8 cellular contexts compared by ENCODE assay signal in genomic region chr15:69159805-69160140, GRCh38. TPM values are rescaled to one million over a fixed set of nuclear protein-coding genes. Genes with fewer than 3 reads are reported as not detected.
DNase-seq lines count a peak whose midpoint lies in the region; ATAC-seq and TF ChIP-seq lines count a peak whose summit lies in the region.

No MANE protein-coding gene starts in this region.

- H2AFZ ChIP-seq in DND-41 (ENCODE audit: low read depth, low read length): peak overlapping the region; percentile 98
- peak overlapping the region; percentile 95 for H2AFZ ChIP-seq in SU-DHL-6 (ENCODE audit: low read depth, low read length, severe bottlenecking)

- H3K4me1 ChIP-seq in DND-41 (ENCODE audit: insufficient read depth, low read length) (peaks cover 15% of the 10 kb centered on the region), psoas muscle (peaks cover 10% of the 10 kb centered on the region)

- DNase-seq in DND-41 (no peak), fibroblast of villous mesenchyme (ENCODE audit: low read depth) (no peak), psoas muscle (no peak), NCI-H1417 treated with DMSO at 0.1 percent for 48 hours (lab: John Stamatoyannopoulos, UW) (no peak), NCI-H1436 treated with DMSO at 0.1 percent for 48 hours (lab: John Stamatoyannopoulos, UW) (no peak)

- ATAC-seq in DND-41 (ENCODE audit: insufficient read depth, low read depth) (no peak), psoas muscle (no peak), HG03565 (IDR thresholded peaks at IDR 0.05; ENCODE audit: unreplicated experiment) (no peak), HG03039 (IDR thresholded peaks at IDR 0.05; ENCODE audit: unreplicated experiment) (no peak)

- H3K4me3 ChIP-seq in DND-41 (ENCODE audit: low read depth in 1 of 2, low read length in 2 of 2) (peak overlapping the region; percentile 69 to 91; a peak in 3 of 4 replicates), SU-DHL-6 (ENCODE audit: insufficient read depth, low read length, poor library complexity, severe bottlenecking) (peak overlapping the region; percentile 97), fibroblast of villous mesenchyme (ENCODE audit: low read depth, low read length) (peak overlapping the region; percentile 91), psoas muscle (peak overlapping the region; percentile 96)

- H3K9me3 ChIP-seq in DND-41 (ENCODE audit: insufficient read depth, low read length, severe bottlenecking) (no peaks in the 10 kb centered on the region), SU-DHL-6 (ENCODE audit: insufficient read depth, low read length) (no peaks in the 10 kb centered on the region), psoas muscle (no peaks in the 10 kb centered on the region)

- intact Hi-C loops in psoas muscle (cut with DNase I): loop anchor here in 1 of 2 donors (5.0 kb wide), 2 partner anchors 82 to 102 kb away; no protein-coding TSS in a partner anchor

- TF ChIP-seq CTCF in DND-41 (IDR thresholded peaks at IDR 0.05; ENCODE audit: borderline replicate concordance, extremely low read depth, low read length, poor library complexity, severe bottlenecking) (no peak), SU-DHL-6 (IDR thresholded peaks at IDR 0.05; ENCODE audit: insufficient read depth, low read length, poor library complexity, severe bottlenecking) (no peak), fibroblast of villous mesenchyme (IDR thresholded peaks at IDR 0.05; ENCODE audit: insufficient read depth, low read depth, low read length) (no peak), psoas muscle (IDR thresholded peaks at IDR 0.05) (no peak)

- H3K4me2 ChIP-seq in DND-41 (ENCODE audit: insufficient read depth, low read length) (peak overlapping the region; percentile 97), SU-DHL-6 (ENCODE audit: low read depth, low read length, poor library complexity, severe bottlenecking) (peak overlapping the region; percentile 68)

- H3K9ac ChIP-seq in DND-41 (ENCODE audit: low read depth, low read length) (peak overlapping the region; percentile 86), SU-DHL-6 (ENCODE audit: low read length) (peak overlapping the region; percentile 93)

- peak overlapping the region; percentile 57; the same call in 1 of the 2 replicates for H3K27ac ChIP-seq in DND-41 (ENCODE audit: low read length)
- no peak overlapping the region for H3K27ac ChIP-seq in SU-DHL-6 (ENCODE audit: low read depth, low read length)
- H3K27ac ChIP-seq in psoas muscle: peak overlapping the region; percentile 76

- peaks cover 8% of the 10 kb centered on the region; the same call in 1 of the 2 replicates for H4K20me1 ChIP-seq in DND-41 (ENCODE audit: insufficient read depth, low read length)
- H4K20me1 ChIP-seq in SU-DHL-6 (ENCODE audit: low read depth, low read length): peaks cover 17% of the 10 kb centered on the region

- H3K9me2 ChIP-seq in SU-DHL-6 (replicated peaks; ENCODE audit: insufficient read depth, low read length): no peaks in the 10 kb centered on the region

- H3K79me2 ChIP-seq in DND-41 (ENCODE audit: insufficient read depth, low read length): peaks cover 3% of the 10 kb centered on the region; the same call in 1 of the 2 replicates
- H3K79me2 ChIP-seq in SU-DHL-6 (ENCODE audit: insufficient read depth, low read length): peaks cover 5% of the 10 kb centered on the region; the same call in 1 of the 2 replicates

- no peaks in the 10 kb centered on the region for H3F3A ChIP-seq in SU-DHL-6 (ENCODE audit: insufficient read depth)

- WGBS in psoas muscle, 3 donors: 19 to 22% (median 21%) methylated on average over 7 of the region's 7 CpGs

- H3K27me3 ChIP-seq in DND-41 (ENCODE audit: insufficient read depth, low read length, poor library complexity) (peaks cover 11% of the 10 kb centered on the region), SU-DHL-6 (ENCODE audit: low read length) (no peaks in the 10 kb centered on the region), psoas muscle (ENCODE audit: insufficient read depth in 3 of 3, low read length in 2 of 3) (no peaks in the 10 kb centered on the region)

- H3K36me3 ChIP-seq in DND-41 (ENCODE audit: insufficient read depth, low read length) (no peaks in the 10 kb centered on the region), SU-DHL-6 (ENCODE audit: low read length) (no peaks in the 10 kb centered on the region), psoas muscle (ENCODE audit: insufficient read depth in 1 of 2, low read depth in 1 of 2) (no peaks in the 10 kb centered on the region)

RNA-seq across cellular contexts. Expression of gene GLCE, which starts 0.7 kb away (rescaled TPM):
- total RNA-seq in fibroblast of villous mesenchyme: 17.7 and 21.6 TPM in 2 replicates
- 1 to 10 TPM; 2.5 to 5.2 (median 3.4) TPM for total RNA-seq in psoas muscle
- polyA plus RNA-seq in psoas muscle: 1 to 10 TPM; 4.2 to 6.0 (median 4.4) TPM
